25 cellular contexts compared by ENCODE assay signal in genomic region chr14:73695082-73695481, GRCh38.
"Had no signal": no experiment of that assay in that cellular context is flagged by ENCODE, and none has a peak within 500 bp of the region (broad histone marks: within the 10 kb centered on the region; RNA-seq: fewer than 3 reads in every experiment).

No MANE protein-coding gene starts in this region.

- H3K27ac Mint-ChIP-seq: naive thymus-derived CD4-positive, alpha-beta T cell; progenitor cell of endocrine pancreas had no signal

- H3K4me3 Mint-ChIP-seq: naive thymus-derived CD4-positive, alpha-beta T cell; stimulated activated naive CD8-positive, alpha-beta T cell treated with anti-CD3 and anti-CD28 coated beads, Interleukin-15, Interleukin-2, amounts not matched to agents 100 ng/mL and 50 ng/mL, for 24 hours had no signal

- DNase-seq: islet precursor cell; left ventricle myocardium inferior; midbrain; mucosa of descending colon; naive thymus-derived CD4-positive, alpha-beta T cell; ovary; stimulated activated CD4-positive, alpha-beta T cell treated with anti-CD3 and anti-CD28 coated beads, Interleukin-12 subunit alpha, Interleukin-12 subunit beta, amount 100 ng/mL, for 4 hours; stimulated activated CD4-positive, alpha-beta T cell treated with anti-CD3 and anti-CD28 coated beads, Interleukin-15, amount 100 ng/mL, for 24 hours; stimulated activated CD4-positive, alpha-beta T cell treated with anti-CD3 and anti-CD28 coated beads, Interleukin-2, amount 100 ng/mL, for 24 hours; stimulated activated CD4-positive, alpha-beta T cell treated with anti-CD3 and anti-CD28 coated beads, Interleukin-4, amount 100 ng/mL, for 1 hour; stimulated activated naive CD4-positive, alpha-beta T cell; tibial artery; trophoblast cell; upper lobe of right lung; uterus had no signal

- H2AFZ ChIP-seq: hepatocyte had no signal

- H3K4me3 ChIP-seq: hepatocyte, left ventricle myocardium inferior, lung, mucosa of descending colon, ovary, right atrium auricular region, skin epidermis, suprapubic skin, thoracic aorta, tibial artery, upper lobe of right lung, uterus had no signal

- H3K4me2 ChIP-seq: hepatocyte had no signal

- H3K27me3 ChIP-seq: hepatocyte, ovary, right atrium auricular region, suprapubic skin, tibial artery, upper lobe of right lung, uterus had no signal

- ATAC-seq: mucosa of descending colon; naive thymus-derived CD4-positive, alpha-beta T cell; natural killer cell treated with Interleukin-12 subunit alpha and Interleukin-12 subunit beta and Interleukin-15 and Interleukin-18, amount 100 ng/mL, for 72 hours; sciatic nerve; upper lobe of right lung had no signal

- H3K36me3 ChIP-seq: ovary, right atrium auricular region, suprapubic skin, thoracic aorta, uterus had no signal

- H3K79me2 ChIP-seq: hepatocyte had no signal

- H3K9me3 ChIP-seq: left ventricle myocardium inferior, mucosa of descending colon, ovary, right atrium auricular region, suprapubic skin, thoracic aorta, tibial artery, upper lobe of right lung, uterus had no signal

- H3K4me1 ChIP-seq: left ventricle myocardium inferior, right atrium auricular region, suprapubic skin, tibial artery, upper lobe of right lung, uterus had no signal

- H3K27me3 Mint-ChIP-seq: naive thymus-derived CD4-positive, alpha-beta T cell; natural killer cell treated with Interleukin-12 subunit alpha and Interleukin-12 subunit beta and Interleukin-15 and Interleukin-18, amount 100 ng/mL, for 72 hours; progenitor cell of endocrine pancreas; stimulated activated naive CD8-positive, alpha-beta T cell treated with anti-CD3 and anti-CD28 coated beads, Interleukin-15, Interleukin-2, amounts not matched to agents 100 ng/mL and 50 ng/mL, for 24 hours had no signal

- H3K27ac ChIP-seq: hepatocyte, left ventricle myocardium inferior, ovary, right atrium auricular region, skin epidermis, suprapubic skin, thoracic aorta, tibial artery, upper lobe of right lung, uterus had no signal

- H3K9me3 Mint-ChIP-seq: naive thymus-derived CD4-positive, alpha-beta T cell; natural killer cell treated with Interleukin-12 subunit alpha and Interleukin-12 subunit beta and Interleukin-15 and Interleukin-18, amount 100 ng/mL, for 72 hours; stimulated activated naive CD8-positive, alpha-beta T cell treated with anti-CD3 and anti-CD28 coated beads, Interleukin-15, Interleukin-2, amounts not matched to agents 100 ng/mL and 50 ng/mL, for 24 hours had no signal
